In genomic region chr17:75118307-75118706, GRCh38 we compare ENCODE assay signal across 17 cellular contexts.
"Had no signal": no experiment of that assay in that cellular context is flagged by ENCODE, and none has a peak within 500 bp of the region (broad histone marks: within the 10 kb centered on the region; RNA-seq: fewer than 3 reads in every experiment).

No MANE protein-coding gene starts in this region.

- H3K4me3 Mint-ChIP-seq: activated naive CD4-positive, alpha-beta T cell treated with anti-CD3 and anti-CD28 coated beads, Interleukin-2, amount 50 U/mL, for 24 hours; neural crest cell; stimulated activated naive CD8-positive, alpha-beta T cell treated with anti-CD3 and anti-CD28 coated beads, Interleukin-15, amount 100 ng/mL, for 72 hours; T-helper 2 cell treated with Interferon-gamma antibody and Interleukin-4, amounts not matched to agents 5 μg/mL and 100 μg/mL, for 36 hours had no signal

- ATAC-seq: activated CD4-positive, CD25-positive, alpha-beta regulatory T cell treated with anti-CD3 and anti-CD28 coated beads, Interleukin-2, amount 50 U/mL, for 24 hours; stimulated activated naive CD8-positive, alpha-beta T cell treated with anti-CD3 and anti-CD28 coated beads, Interleukin-15, amount 100 ng/mL, for 72 hours had no signal

- H3K4me3 ChIP-seq: adrenal gland, SJSA1, thoracic aorta had no signal

- H3K27me3 ChIP-seq: adrenal gland, SJSA1 had no signal

- H3K27me3 Mint-ChIP-seq: activated naive CD4-positive, alpha-beta T cell treated with anti-CD3 and anti-CD28 coated beads, Interleukin-2, amount 50 U/mL, for 24 hours; stimulated activated naive CD8-positive, alpha-beta T cell treated with anti-CD3 and anti-CD28 coated beads, Interleukin-15, amount 100 ng/mL, for 72 hours had no signal

- H3K36me3 ChIP-seq: adrenal gland had no signal

- H3K9me3 Mint-ChIP-seq: activated naive CD4-positive, alpha-beta T cell treated with anti-CD3 and anti-CD28 coated beads, Interleukin-2, amount 50 U/mL, for 24 hours; neural crest cell; stimulated activated naive CD8-positive, alpha-beta T cell treated with anti-CD3 and anti-CD28 coated beads, Interleukin-15, amount 100 ng/mL, for 72 hours; T-helper 2 cell treated with Interferon-gamma antibody and Interleukin-4, amounts not matched to agents 5 μg/mL and 100 μg/mL, for 36 hours had no signal

- H3K27ac ChIP-seq: adrenal gland, epithelial cell of prostate, SJSA1, thoracic aorta had no signal

- H3K27ac Mint-ChIP-seq: activated naive CD4-positive, alpha-beta T cell treated with anti-CD3 and anti-CD28 coated beads, Interleukin-2, amount 50 U/mL, for 24 hours; T-helper 2 cell treated with Interferon-gamma antibody and Interleukin-4, amounts not matched to agents 5 μg/mL and 100 μg/mL, for 36 hours had no signal

- H3K9me3 ChIP-seq: adrenal gland, SJSA1, thoracic aorta had no signal

- DNase-seq: activated effector memory CD4-positive, alpha-beta T cell treated with anti-CD3 and anti-CD28 coated beads, Interleukin-2, amount 50 U/mL, for 16 hours; activated T-cell treated with anti-CD3 and anti-CD28 coated beads, Interleukin-2, amount 50 U/mL, for 1 hour; adrenal gland; caudate nucleus; effector CD8-positive, alpha-beta T cell; foreskin melanocyte; kidney glomerular epithelial cell; stimulated activated CD4-positive, alpha-beta T cell treated with anti-CD3 and anti-CD28 coated beads, Interleukin-4, amount 100 ng/mL, for 4 hours; stimulated activated CD8-positive, alpha-beta memory T cell treated with anti-CD3 and anti-CD28 coated beads, Interleukin-4, amount 100 ng/mL, for 48 hours; stimulated activated naive CD8-positive, alpha-beta T cell treated with anti-CD3 and anti-CD28 coated beads, Interleukin-15, amount 100 ng/mL, for 72 hours had no signal
